10 cellular contexts compared by ENCODE assay signal in the genomic region with DNA sequence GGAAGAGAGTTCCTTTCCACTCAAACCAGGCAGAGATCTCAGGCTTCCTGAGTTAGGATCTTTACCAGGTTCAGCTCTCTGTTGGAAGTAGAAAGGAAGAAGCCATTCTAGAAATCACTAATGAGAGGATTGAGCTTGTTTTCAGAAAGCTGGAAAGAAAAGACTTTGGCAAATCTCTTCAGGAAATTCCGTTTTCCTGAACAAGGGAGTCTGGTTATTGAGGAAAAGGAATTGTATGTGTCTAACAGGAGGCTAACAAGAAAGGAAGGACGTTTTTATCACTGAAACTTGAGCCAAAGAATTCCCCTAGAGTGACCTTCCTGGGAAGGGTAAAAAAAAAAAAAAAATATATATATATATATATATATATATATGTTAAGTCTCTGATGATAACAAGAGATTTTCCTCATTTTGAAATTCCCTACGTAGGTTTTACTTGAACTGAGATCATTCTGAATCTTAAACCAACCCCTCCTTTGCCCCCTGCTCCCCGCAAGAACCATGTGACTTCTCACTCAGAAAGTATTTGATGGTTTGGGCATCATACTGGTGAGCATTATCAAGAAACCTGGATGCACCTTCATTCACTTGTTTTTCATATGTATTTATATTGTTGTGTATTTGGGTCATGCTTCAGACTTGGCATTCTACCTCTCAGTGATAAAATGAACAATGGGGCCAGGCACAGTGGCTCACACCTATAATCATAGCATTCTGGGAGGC.
DNase-seq lines count a peak whose midpoint lies in the region; ATAC-seq and TF ChIP-seq lines count a peak whose summit lies in the region.
"Had no signal": no experiment of that assay in that cellular context is flagged by ENCODE, and none has a peak within 500 bp of the region (broad histone marks: within the 10 kb centered on the region; RNA-seq: fewer than 3 reads in every experiment).

No MANE protein-coding gene starts in this region.

- ATAC-seq in upper lobe of left lung (ENCODE audit: low FRiP score in 2 of 2), result no peak

- 45 to 53% methylated on average over 4 of the region's 4 CpGs for WGBS in upper lobe of left lung, 2 donors
- 47 to 56% (median 53%) methylated on average over 4 of the region's 4 CpGs for WGBS in ovary, 3 donors

- H3K4me2 ChIP-seq in Karpas-422 (ENCODE audit: low read depth, low read length, poor library complexity, severe bottlenecking), result no peak overlapping the region

- TF ChIP-seq POLR2A in upper lobe of left lung (IDR thresholded peaks at IDR 0.05) (no peak), ovary (IDR thresholded peaks at IDR 0.05) (no peak)

- TF ChIP-seq CTCF in dorsolateral prefrontal cortex (IDR thresholded peaks at IDR 0.05 in 54 of 56, conservative IDR thresholded peaks at IDR 0.05 in 2 of 56; ENCODE audit: low read depth in 1 of 56, partially characterized antibody in 56 of 56) (no peak), nephron (IDR thresholded peaks at IDR 0.05; ENCODE audit: unreplicated experiment in 3 of 3) (no peak), upper lobe of left lung (IDR thresholded peaks at IDR 0.05) (no peak), ovary (IDR thresholded peaks at IDR 0.05) (no peak)

- intact Hi-C loops in dorsolateral prefrontal cortex (cut with DNase I), result loop anchor here in 1 of 2 donors (2.0 kb wide), 1 partner anchor 16 kb away; no protein-coding TSS in a partner anchor
- intact Hi-C loops in ovary (cut with DNase I), result no loop called here

- H2AFZ ChIP-seq in Karpas-422 (ENCODE audit: low read length), result no peak overlapping the region

- no peaks in the 10 kb centered on the region for H3K27me3 Mint-ChIP-seq in activated naive CD8-positive, alpha-beta T cell
- no peaks in the 10 kb centered on the region for H3K27me3 Mint-ChIP-seq in activated naive CD8-positive, alpha-beta T cell treated with anti-CD3 and anti-CD28 coated beads for 36 hours
- no peaks in the 10 kb centered on the region for H3K27me3 Mint-ChIP-seq in nephron (ENCODE audit: low read depth)
- no peaks in the 10 kb centered on the region for H3K27me3 Mint-ChIP-seq in CD8-positive, alpha-beta memory T cell

- H3K9me3 ChIP-seq in upper lobe of left lung, result no peaks in the 10 kb centered on the region
- H3K9me3 ChIP-seq in ovary, result no peaks in the 10 kb centered on the region
- no peaks in the 10 kb centered on the region for H3K9me3 ChIP-seq in Karpas-422 (ENCODE audit: low read length)
- H3K9me3 ChIP-seq in CD8-positive, alpha-beta memory T cell (ENCODE audit: low read length), result no peaks in the 10 kb centered on the region

- H3K4me3 ChIP-seq in dorsolateral prefrontal cortex (peak overlapping the region in 1 of 59 donors; percentile 2), upper lobe of left lung (no peak overlapping the region), ovary (no peak overlapping the region), Karpas-422 (ENCODE audit: low read length) (no peak overlapping the region)
- no peak overlapping the region for H3K4me3 ChIP-seq in CD8-positive, alpha-beta memory T cell (ENCODE audit: low read length)

- peak overlapping the region; percentile 34 for H3K27ac Mint-ChIP-seq in activated naive CD8-positive, alpha-beta T cell
- H3K27ac Mint-ChIP-seq in activated naive CD8-positive, alpha-beta T cell treated with anti-CD3 and anti-CD28 coated beads for 36 hours, result no peak overlapping the region
- H3K27ac Mint-ChIP-seq in nephron, result peak overlapping the region; percentile 92 to 99 (median 96)
- H3K27ac Mint-ChIP-seq in CD8-positive, alpha-beta memory T cell, result peak overlapping the region in 4 of 8 donors; percentile 42 to 77 (median 62)

- no peak for TF ChIP-seq EP300 in upper lobe of left lung (IDR thresholded peaks at IDR 0.05)
- TF ChIP-seq EP300 in ovary (IDR thresholded peaks at IDR 0.05), result no peak

- peaks cover 59% of the 10 kb centered on the region for H3K4me1 Mint-ChIP-seq in activated naive CD8-positive, alpha-beta T cell (ENCODE audit: low read depth)
- H3K4me1 Mint-ChIP-seq in activated naive CD8-positive, alpha-beta T cell treated with anti-CD3 and anti-CD28 coated beads for 36 hours, result peaks cover 60% of the 10 kb centered on the region
- H3K4me1 Mint-ChIP-seq in nephron, result peaks cover 74% of the 10 kb centered on the region
- peaks cover 70 to 82% (median 78%) of the 10 kb centered on the region in 3 donors for H3K4me1 Mint-ChIP-seq in CD8-positive, alpha-beta memory T cell

- peaks cover 8% of the 10 kb centered on the region for H3K36me3 Mint-ChIP-seq in activated naive CD8-positive, alpha-beta T cell
- peaks cover 22% of the 10 kb centered on the region for H3K36me3 Mint-ChIP-seq in activated naive CD8-positive, alpha-beta T cell treated with anti-CD3 and anti-CD28 coated beads for 36 hours
- H3K36me3 Mint-ChIP-seq in nephron (ENCODE audit: low read depth), result peaks cover 24% of the 10 kb centered on the region
- peaks cover 5 to 61% (median 13%) of the 10 kb centered on the region in 3 donors for H3K36me3 Mint-ChIP-seq in CD8-positive, alpha-beta memory T cell

- no peaks in the 10 kb centered on the region for H3K9me3 Mint-ChIP-seq in activated naive CD8-positive, alpha-beta T cell (ENCODE audit: low read depth)
- H3K9me3 Mint-ChIP-seq in activated naive CD8-positive, alpha-beta T cell treated with anti-CD3 and anti-CD28 coated beads for 36 hours, result no peaks in the 10 kb centered on the region
- no peaks in the 10 kb centered on the region for H3K9me3 Mint-ChIP-seq in nephron
- no peaks in the 10 kb centered on the region for H3K9me3 Mint-ChIP-seq in CD8-positive, alpha-beta memory T cell

- DNase-seq in activated naive CD8-positive, alpha-beta T cell treated with anti-CD3 and anti-CD28 coated beads for 36 hours, result no peak
- no peak for DNase-seq in dorsolateral prefrontal cortex
- DNase-seq in upper lobe of left lung, result no peak
- DNase-seq in ovary, result no peak
- no peak for DNase-seq in Karpas-422
- DNase-seq in CD8-positive, alpha-beta memory T cell, result no peak
- DNase-seq: activated CD8-positive, alpha-beta memory T cell treated with anti-CD3 and anti-CD28 coated beads for 24 hours; head of caudate nucleus had no signal

- no peak overlapping the region for H3K4me3 Mint-ChIP-seq in activated naive CD8-positive, alpha-beta T cell
- no peak overlapping the region for H3K4me3 Mint-ChIP-seq in activated naive CD8-positive, alpha-beta T cell treated with anti-CD3 and anti-CD28 coated beads for 36 hours
- H3K4me3 Mint-ChIP-seq in nephron, result peak overlapping the region in 2 of 3 experiments; percentile 11 to 51
- peak overlapping the region in 1 of 7 donors; percentile 54 for H3K4me3 Mint-ChIP-seq in CD8-positive, alpha-beta memory T cell

- peaks cover 6 to 30% (median 20%) of the 10 kb centered on the region in 4 donors for H3K36me3 ChIP-seq in upper lobe of left lung
- H3K36me3 ChIP-seq in ovary, result no peaks in the 10 kb centered on the region
- no peaks in the 10 kb centered on the region for H3K36me3 ChIP-seq in Karpas-422 (ENCODE audit: insufficient read depth, low read length)
- peaks cover 15% of the 10 kb centered on the region for H3K36me3 ChIP-seq in CD8-positive, alpha-beta memory T cell (ENCODE audit: insufficient read depth, low read length)

- peak overlapping the region; percentile 20 to 92 (median 79) for H3K27ac ChIP-seq in dorsolateral prefrontal cortex
- peak overlapping the region; percentile 52 to 76 (median 67) for H3K27ac ChIP-seq in upper lobe of left lung
- peak overlapping the region in 1 of 2 donors; percentile 58 for H3K27ac ChIP-seq in ovary
- H3K27ac ChIP-seq in Karpas-422 (ENCODE audit: low read length), result no peak overlapping the region
- no peak overlapping the region for H3K27ac ChIP-seq in CD8-positive, alpha-beta memory T cell (ENCODE audit: low read depth, low read length)

- H3K9me2 ChIP-seq in Karpas-422 (replicated peaks; ENCODE audit: insufficient read depth, low read length), result no peaks in the 10 kb centered on the region

- CTCF ChIA-PET in CD8-positive, alpha-beta memory T cell (lab: Charles Lee), result no interaction called here

- H3K4me1 ChIP-seq in upper lobe of left lung, result peaks cover 57 to 73% (median 70%) of the 10 kb centered on the region in 4 donors
- H3K4me1 ChIP-seq in ovary (ENCODE audit: insufficient read depth), result peaks cover 19% of the 10 kb centered on the region
- H3K4me1 ChIP-seq in Karpas-422 (ENCODE audit: low read length), result no peaks in the 10 kb centered on the region
- H3K4me1 ChIP-seq in CD8-positive, alpha-beta memory T cell (ENCODE audit: insufficient read depth, low read length), result peaks cover 29% of the 10 kb centered on the region

- no peak overlapping the region for H3K9ac ChIP-seq in Karpas-422 (ENCODE audit: low read length)

- H3K79me2 ChIP-seq in Karpas-422 (ENCODE audit: low read length), result no peaks in the 10 kb centered on the region

- H4K20me1 ChIP-seq in Karpas-422 (ENCODE audit: insufficient read depth, low read depth, low read length), result no peaks in the 10 kb centered on the region

- POLR2A ChIA-PET in CD8-positive, alpha-beta memory T cell (lab: Charles Lee), result no interaction called here

- H3K27me3 ChIP-seq in dorsolateral prefrontal cortex (no peaks in the 10 kb centered on the region), upper lobe of left lung (no peaks in the 10 kb centered on the region), ovary (no peaks in the 10 kb centered on the region), Karpas-422 (ENCODE audit: low read length) (0 out of 2 replicates have a peak, but pooled peaks cover 4% of the 10 kb centered on the region)
- H3K27me3 ChIP-seq in CD8-positive, alpha-beta memory T cell (ENCODE audit: insufficient read depth, low read length, poor library complexity, severe bottlenecking), result no peaks in the 10 kb centered on the region

Comparison
In these comparisons a context has a peak if more than half of its experiments do, and no peak if none do; other contexts are left out.
1. H3K4me3 Mint-ChIP-seq: peak in nephron (2 of 3); none in activated naive CD8-positive, alpha-beta T cell (single experiment) and activated naive CD8-positive, alpha-beta T cell treated with anti-CD3 and anti-CD28 coated beads for 36 hours (single experiment).
2. H3K27ac ChIP-seq: peak in dorsolateral prefrontal cortex (59 of 59) and upper lobe of left lung (4 of 4); none in Karpas-422 (single experiment) and CD8-positive, alpha-beta memory T cell (single experiment).